ENCODE assay signal across 28 cellular contexts in the genomic region with DNA sequence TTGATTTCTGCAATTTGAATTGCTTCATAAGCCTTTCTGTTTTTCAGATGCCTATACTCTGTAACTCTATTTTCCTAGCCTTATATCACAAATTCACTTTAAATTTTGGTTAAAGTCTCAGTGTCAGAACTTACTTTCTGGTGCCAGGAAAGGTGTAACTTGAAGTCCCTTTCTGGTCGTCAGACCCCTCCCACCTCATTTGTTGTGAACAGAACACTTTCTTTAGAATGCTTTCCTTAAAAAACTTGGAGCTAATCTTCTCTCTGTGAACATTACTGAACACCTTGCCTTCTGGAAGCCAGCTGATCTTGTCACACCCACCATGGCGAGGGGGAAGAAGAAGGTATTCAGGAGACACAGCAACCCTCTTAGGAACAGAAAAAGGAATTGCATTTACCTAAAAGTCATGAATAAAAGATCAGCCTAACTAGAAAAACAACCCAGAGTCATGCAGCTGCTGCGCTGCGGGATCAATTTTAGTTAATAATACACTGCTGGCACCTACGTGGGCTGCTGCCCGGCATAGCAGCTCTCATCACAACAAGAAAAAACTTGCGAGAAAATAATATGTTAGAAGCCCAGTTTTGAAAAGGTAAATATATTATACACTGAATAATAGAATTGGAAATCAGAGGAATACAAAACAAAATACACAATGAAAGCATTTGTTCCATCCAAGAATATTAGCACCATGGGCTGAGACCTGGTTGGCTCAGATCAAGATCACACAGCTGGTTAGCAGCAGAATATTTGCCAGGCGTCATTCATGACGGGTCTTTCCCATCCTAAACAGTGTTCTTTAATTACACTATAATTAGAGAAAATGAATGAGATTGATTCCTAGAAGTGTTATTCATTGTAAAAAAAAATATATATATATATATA. TPM values are rescaled to one million over a fixed set of nuclear protein-coding genes. Genes with fewer than 3 reads are reported as not detected.
DNase-seq lines count a peak whose midpoint lies in the region; ATAC-seq and TF ChIP-seq lines count a peak whose summit lies in the region.
"Had no signal": no experiment of that assay in that cellular context is flagged by ENCODE, and none has a peak within 500 bp of the region (broad histone marks: within the 10 kb centered on the region; RNA-seq: fewer than 3 reads in every experiment).

No MANE protein-coding gene starts in this region.

- peak overlapping the region; percentile 25 to 37 for H3K4me3 ChIP-seq in duodenal mucosa (ENCODE audit: low read depth in 1 of 2, low read length in 2 of 2)
- H3K4me3 ChIP-seq: colonic mucosa, GM12878, spleen had no signal

- no peak overlapping the region for H3K4me3 Mint-ChIP-seq in activated naive CD8-positive, alpha-beta T cell treated with anti-CD3 and anti-CD28 coated beads for 36 hours
- H3K4me3 Mint-ChIP-seq in nephron progenitor cell, result no peak overlapping the region
- H3K4me3 Mint-ChIP-seq: activated naive CD4-positive, alpha-beta T cell treated with anti-CD3 and anti-CD28 coated beads, Interleukin-2, amount 50 U/mL, for 24 hours; activated T-cell treated with anti-CD3 and anti-CD28 coated beads, Interleukin-2, amount 50 U/mL, for 4 hours had no signal

- H3K9me3 Mint-ChIP-seq in activated naive CD8-positive, alpha-beta T cell treated with anti-CD3 and anti-CD28 coated beads for 36 hours, result no peaks in the 10 kb centered on the region
- no peaks in the 10 kb centered on the region for H3K9me3 Mint-ChIP-seq in nephron progenitor cell
- H3K9me3 Mint-ChIP-seq: activated naive CD4-positive, alpha-beta T cell treated with anti-CD3 and anti-CD28 coated beads, Interleukin-2, amount 50 U/mL, for 24 hours; activated T-cell treated with anti-CD3 and anti-CD28 coated beads, Interleukin-2, amount 50 U/mL, for 4 hours had no signal

- no peak overlapping the region for H3K27ac Mint-ChIP-seq in activated naive CD8-positive, alpha-beta T cell treated with anti-CD3 and anti-CD28 coated beads for 36 hours
- H3K27ac Mint-ChIP-seq in nephron progenitor cell, result no peak overlapping the region
- H3K27ac Mint-ChIP-seq: activated naive CD4-positive, alpha-beta T cell treated with anti-CD3 and anti-CD28 coated beads, Interleukin-2, amount 50 U/mL, for 24 hours had no signal

- peaks cover 0 to 7% of the 10 kb centered on the region in 2 donors for H3K4me1 ChIP-seq in duodenal mucosa (ENCODE audit: control insufficient read depth in 1 of 2, insufficient read depth in 2 of 2, low read length in 2 of 2)
- H3K4me1 ChIP-seq: BE2C, colonic mucosa, spleen had no signal

- no peaks in the 10 kb centered on the region for H3K36me3 Mint-ChIP-seq in activated naive CD8-positive, alpha-beta T cell treated with anti-CD3 and anti-CD28 coated beads for 36 hours
- no peaks in the 10 kb centered on the region for H3K36me3 Mint-ChIP-seq in nephron progenitor cell (ENCODE audit: low read depth)
- H3K36me3 Mint-ChIP-seq: activated naive CD4-positive, alpha-beta T cell treated with anti-CD3 and anti-CD28 coated beads, Interleukin-2, amount 50 U/mL, for 24 hours had no signal

- no peak for ATAC-seq in HG03342 (IDR thresholded peaks at IDR 0.05; ENCODE audit: unreplicated experiment)
- ATAC-seq in GM18867 (IDR thresholded peaks at IDR 0.05; ENCODE audit: unreplicated experiment), result no peak
- ATAC-seq: activated T-cell treated with anti-CD3 and anti-CD28 coated beads, Interleukin-2, amount 50 U/mL, for 4 hours; GM12878; left colon had no signal

- H3K9me3 ChIP-seq in duodenal mucosa (ENCODE audit: control insufficient read depth in 1 of 2, low read length in 2 of 2), result no peaks in the 10 kb centered on the region
- H3K9me3 ChIP-seq: BE2C, colonic mucosa, spleen had no signal

- no peaks in the 10 kb centered on the region for H3K27me3 ChIP-seq in duodenal mucosa (ENCODE audit: control insufficient read depth in 1 of 2, insufficient read depth in 2 of 2, low read length in 2 of 2)
- H3K27me3 ChIP-seq: colonic mucosa, foreskin keratinocyte, spleen had no signal

- no peak overlapping the region for H3K27ac ChIP-seq in duodenal mucosa (ENCODE audit: low read depth, low read length)
- H3K27ac ChIP-seq: 22Rv1, colonic mucosa, foreskin keratinocyte, spleen had no signal

- H3K4me1 Mint-ChIP-seq in activated naive CD8-positive, alpha-beta T cell treated with anti-CD3 and anti-CD28 coated beads for 36 hours, result no peaks in the 10 kb centered on the region
- no peaks in the 10 kb centered on the region for H3K4me1 Mint-ChIP-seq in nephron progenitor cell
- H3K4me1 Mint-ChIP-seq: activated naive CD4-positive, alpha-beta T cell treated with anti-CD3 and anti-CD28 coated beads, Interleukin-2, amount 50 U/mL, for 24 hours had no signal

- DNase-seq in DMS 273 (lab: John Stamatoyannopoulos, UW; ENCODE audit: unreplicated experiment) (peak; percentile 63), DMS 273 treated with DMSO at 0.1 percent for 48 hours (lab: John Stamatoyannopoulos, UW) (no peak), mucosa of gallbladder (ENCODE audit: low spot score) (peak; percentile 40), nephron progenitor cell (no peak)
- no peak for DNase-seq in activated naive CD8-positive, alpha-beta T cell treated with anti-CD3 and anti-CD28 coated beads for 36 hours
- DNase-seq: activated CD4-positive, alpha-beta T cell treated with anti-CD3 and anti-CD28 coated beads, Interleukin-2, amount 50 U/mL, for 48 hours; activated T-cell treated with anti-CD3 and anti-CD28 coated beads, Interleukin-2, amount 50 U/mL, for 4 hours; BE2C; colonic mucosa; GF-D8; left colon; NCI-H2029; NCI-H510A treated with DMSO at 0.1 percent for 48 hours; posterior cingulate gyrus; spleen; stimulated activated CD8-positive, alpha-beta memory T cell treated with anti-CD3 and anti-CD28 coated beads, Interleukin-4, amount 100 ng/mL, for 48 hours; substantia nigra had no signal

- no peaks in the 10 kb centered on the region for H3K36me3 ChIP-seq in duodenal mucosa (ENCODE audit: control insufficient read depth in 1 of 2, insufficient read depth in 2 of 2, low read length in 2 of 2)
- H3K36me3 ChIP-seq: BE2C, colonic mucosa, spleen had no signal

- H3K27me3 Mint-ChIP-seq in activated naive CD8-positive, alpha-beta T cell treated with anti-CD3 and anti-CD28 coated beads for 36 hours, result peaks cover under 1% of the 10 kb centered on the region
- no peaks in the 10 kb centered on the region for H3K27me3 Mint-ChIP-seq in nephron progenitor cell (ENCODE audit: low read depth, poor library complexity)

- peak overlapping the region in 1 of 2 donors; percentile 19 for H3K9ac ChIP-seq in duodenal mucosa (ENCODE audit: low read depth in 1 of 2, low read length in 2 of 2)

- TF ChIP-seq CTCF in nephron progenitor cell (IDR thresholded peaks at IDR 0.05), result no peak

RNA-seq across cellular contexts. Expression of a gene that starts 5.7 kb away (rescaled TPM):
- total RNA-seq in mucosa of gallbladder, result 0.09 TPM
- total RNA-seq in activated naive CD8-positive, alpha-beta T cell treated with anti-CD3 and anti-CD28 coated beads for 36 hours, result not detected
- total RNA-seq: activated T-cell treated with anti-CD3 and anti-CD28 coated beads, Interleukin-2, amount 50 U/mL, for 4 hours; colonic mucosa; endothelial cell of umbilical vein; foreskin keratinocyte; GM12878; left colon; MCF 10A; PC-3; spleen; T-helper 2 cell treated with Interferon-gamma antibody and Interleukin-4, amounts not matched to agents 100 ng/mL and 5 ng/mL, for 36 hours had no signal

RNA-seq across cellular contexts. Expression of a gene that starts 50.7 kb away (rescaled TPM):
- 74.8 TPM for total RNA-seq in mucosa of gallbladder
- total RNA-seq in activated naive CD8-positive, alpha-beta T cell treated with anti-CD3 and anti-CD28 coated beads for 36 hours, result 10 to 100 TPM; 45.0 to 46.9 TPM

Comparison
In these comparisons a context has a peak if more than half of its experiments do, and no peak if none do; other contexts are left out.
1. DNase-seq: peak in DMS 273 (single experiment) and mucosa of gallbladder (single experiment); none in DMS 273 treated with DMSO at 0.1 percent for 48 hours (single experiment), activated naive CD8-positive, alpha-beta T cell treated with anti-CD3 and anti-CD28 coated beads for 36 hours (single experiment) and nephron progenitor cell (single experiment).